Comparison of ENCODE assay signal across 9 cellular contexts in genomic region chr16:67514382-67514828, GRCh38. TPM values are rescaled to one million over a fixed set of nuclear protein-coding genes. Genes with fewer than 3 reads are reported as not detected.
DNase-seq lines count a peak whose midpoint lies in the region; ATAC-seq and TF ChIP-seq lines count a peak whose summit lies in the region.
"Had no signal": no experiment of that assay in that cellular context is flagged by ENCODE, and none has a peak within 500 bp of the region (broad histone marks: within the 10 kb centered on the region; RNA-seq: fewer than 3 reads in every experiment).

No MANE protein-coding gene starts in this region.

- H3K4me3 ChIP-seq in CD4-positive, alpha-beta memory T cell (ENCODE audit: low read length in 2 of 2), result no peak overlapping the region
- H3K4me3 ChIP-seq in Karpas-422 (ENCODE audit: low read length), result no peak overlapping the region

- peak; percentile 81 for TF ChIP-seq CTCF in glutamatergic neuron (IDR thresholded peaks at IDR 0.05; ENCODE audit: partially characterized antibody, unreplicated experiment)

- CTCF ChIA-PET in CD4-positive, alpha-beta memory T cell (lab: Charles Lee; ENCODE audit: partially characterized antibody), result interaction anchor here (0.7 to 18.1 kb wide), 23 partner anchors 8 to 407 kb away, joined by 3 to 712 read pairs (median 4); partner anchors contain the start of genes ACD, AGRP, ATP6V0D1 and CARMIL2

- POLR2A ChIA-PET in CD4-positive, alpha-beta memory T cell (lab: Charles Lee; ENCODE audit: partially characterized antibody), result interaction anchor here (0.6 to 3.2 kb wide), 14 partner anchors 10 to 748 kb away, joined by 3 to 14 read pairs (median 3); partner anchors contain the start of genes ATP6V0D1 and CTCF

- peaks cover 8% of the 10 kb centered on the region for H3K4me1 ChIP-seq in CD4-positive, alpha-beta memory T cell (ENCODE audit: insufficient read depth, low read length)
- peaks cover 58% of the 10 kb centered on the region for H3K4me1 ChIP-seq in Karpas-422 (ENCODE audit: low read length)

- intact Hi-C loops in CD4-positive, alpha-beta memory T cell (cut with micrococcal nuclease), result loop anchor here (1.0 kb wide), 3 partner anchors 20 to 86 kb away; partner anchors contain the start of gene ATP6V0D1

- H3K27me3 Mint-ChIP-seq in CD4-positive, alpha-beta memory T cell, result no peaks in the 10 kb centered on the region
- peaks cover 6% of the 10 kb centered on the region for H3K27me3 Mint-ChIP-seq in glutamatergic neuron (ENCODE audit: unreplicated experiment)

- H3K4me3 Mint-ChIP-seq in CD4-positive, alpha-beta memory T cell, result peak overlapping the region in 2 of 8 donors; percentile 50 to 57
- H3K4me3 Mint-ChIP-seq in glutamatergic neuron (ENCODE audit: unreplicated experiment), result no peak overlapping the region

- no peaks in the 10 kb centered on the region for H3K36me3 Mint-ChIP-seq in CD4-positive, alpha-beta memory T cell
- H3K36me3 Mint-ChIP-seq in glutamatergic neuron (ENCODE audit: unreplicated experiment), result no peaks in the 10 kb centered on the region

- H4K20me1 ChIP-seq in Karpas-422 (ENCODE audit: insufficient read depth, low read depth, low read length), result no peaks in the 10 kb centered on the region

- H3K9me3 ChIP-seq in CD4-positive, alpha-beta memory T cell (ENCODE audit: control insufficient read depth in 1 of 2, low read length in 2 of 2), result no peaks in the 10 kb centered on the region
- H3K9me3 ChIP-seq in Karpas-422 (ENCODE audit: low read length), result no peaks in the 10 kb centered on the region

- peak overlapping the region; percentile 32 for H3K4me2 ChIP-seq in Karpas-422 (ENCODE audit: low read depth, low read length, poor library complexity, severe bottlenecking)

- H3K79me2 ChIP-seq in Karpas-422 (ENCODE audit: low read length), result no peaks in the 10 kb centered on the region

- H3K9me2 ChIP-seq in Karpas-422 (replicated peaks; ENCODE audit: insufficient read depth, low read length), result no peaks in the 10 kb centered on the region

- ATAC-seq in GM19438 (IDR thresholded peaks at IDR 0.05; ENCODE audit: low read depth, unreplicated experiment) (peak; percentile 70), HG03135 (IDR thresholded peaks at IDR 0.05; ENCODE audit: unreplicated experiment) (no peak)

- peak overlapping the region in 3 of 7 donors; percentile 37 to 72 (median 69) for H3K27ac Mint-ChIP-seq in CD4-positive, alpha-beta memory T cell
- no peak overlapping the region for H3K27ac Mint-ChIP-seq in glutamatergic neuron (ENCODE audit: unreplicated experiment)

- peak; percentile 74 to 82 (median 79) for DNase-seq in CD4-positive, alpha-beta memory T cell
- DNase-seq in Karpas-422 (peak; percentile 94), SK-N-DZ (ENCODE audit: low spot score) (peak; percentile 87), glutamatergic neuron (peak; percentile 73), retina (peak; percentile 61)
- peak; percentile 90 for DNase-seq in activated effector memory CD4-positive, alpha-beta T cell treated with anti-CD3 and anti-CD28 coated beads, Interleukin-2, amount 50 U/mL, for 16 hours

- no peaks in the 10 kb centered on the region for H3K9me3 Mint-ChIP-seq in CD4-positive, alpha-beta memory T cell
- peaks cover 2% of the 10 kb centered on the region for H3K9me3 Mint-ChIP-seq in glutamatergic neuron (ENCODE audit: unreplicated experiment)

- no peaks in the 10 kb centered on the region for H3K27me3 ChIP-seq in CD4-positive, alpha-beta memory T cell (ENCODE audit: insufficient read depth, low read length)
- H3K27me3 ChIP-seq in Karpas-422 (ENCODE audit: low read length), result no peaks in the 10 kb centered on the region

- H3K4me1 Mint-ChIP-seq in CD4-positive, alpha-beta memory T cell, result peaks cover 4 to 10% (median 7%) of the 10 kb centered on the region in 4 donors
- H3K4me1 Mint-ChIP-seq in glutamatergic neuron (ENCODE audit: low read depth, unreplicated experiment), result no peaks in the 10 kb centered on the region

- no peak overlapping the region for H3K9ac ChIP-seq in Karpas-422 (ENCODE audit: low read length)

- no peak overlapping the region for H2AFZ ChIP-seq in Karpas-422 (ENCODE audit: low read length)

- H3K27ac ChIP-seq in CD4-positive, alpha-beta memory T cell (ENCODE audit: low read depth, low read length), result no peak overlapping the region
- H3K27ac ChIP-seq in Karpas-422 (ENCODE audit: low read length), result 0 out of 2 replicates have a peak overlapping the region, but pooled peaks have one; percentile 5

- no peaks in the 10 kb centered on the region for H3K36me3 ChIP-seq in CD4-positive, alpha-beta memory T cell (ENCODE audit: insufficient read depth, low read length)
- no peaks in the 10 kb centered on the region for H3K36me3 ChIP-seq in Karpas-422 (ENCODE audit: insufficient read depth, low read length)

RNA-seq across cellular contexts. Expression of gene RIPOR1, which starts 14.2 kb away (rescaled TPM):
- 10 to 100 TPM; 46.8 to 53.8 TPM for total RNA-seq in CD4-positive, alpha-beta memory T cell
- 1 to 10 TPM in 1 of 2 donors, under 1 TPM in 1; 0.75 to 7.1 TPM for polyA plus RNA-seq in CD4-positive, alpha-beta memory T cell
- total RNA-seq in Karpas-422 (2014; rRNA removed; shearing (Covaris generic); ENCODE audit: low replicate concordance), result 1.3 and 2.9 TPM in 2 replicates
- 15.0 and 16.7 TPM in 2 replicates for polyA plus RNA-seq in SK-N-DZ (2014; cell fraction: cytosol; rRNA removed)
- polyA plus RNA-seq in SK-N-DZ (2014; cell fraction: nucleus; rRNA removed), result 21.7 and 69.4 TPM in 2 replicates
- total RNA-seq in glutamatergic neuron (ENCODE audit: unreplicated experiment), result 191 TPM

RNA-seq across cellular contexts. Expression of gene AGRP, which starts 31.1 kb away (rescaled TPM):
- total RNA-seq in CD4-positive, alpha-beta memory T cell, result not detected
- polyA plus RNA-seq in CD4-positive, alpha-beta memory T cell, result not detected
- not detected in 2 replicates for total RNA-seq in Karpas-422 (2014; rRNA removed; shearing (Covaris generic); ENCODE audit: low replicate concordance)
- not detected in 2 replicates for polyA plus RNA-seq in SK-N-DZ (2014; cell fraction: cytosol; rRNA removed)
- not detected in 2 replicates for polyA plus RNA-seq in SK-N-DZ (2014; cell fraction: nucleus; rRNA removed)
- not detected for total RNA-seq in glutamatergic neuron (ENCODE audit: unreplicated experiment)
- total RNA-seq: T-helper 2 cell treated with Interferon-gamma antibody and Interleukin-4, amounts not matched to agents 100 ng/mL and 5 ng/mL, for 36 hours had no signal

RNA-seq across cellular contexts. Expression of gene ATP6V0D1, which starts 33.4 kb away (rescaled TPM):
- total RNA-seq in CD4-positive, alpha-beta memory T cell, result 10 to 100 TPM; 42.8 to 49.0 TPM
- 100 to 1,000 TPM in 1 of 2 donors, 10 to 100 TPM in 1; 92.8 to 133 TPM for polyA plus RNA-seq in CD4-positive, alpha-beta memory T cell
- 63.8 and 83.4 TPM in 2 replicates for total RNA-seq in Karpas-422 (2014; rRNA removed; shearing (Covaris generic); ENCODE audit: low replicate concordance)
- 61.3 and 68.8 TPM in 2 replicates for polyA plus RNA-seq in SK-N-DZ (2014; cell fraction: cytosol; rRNA removed)
- 33.0 and 44.5 TPM in 2 replicates for polyA plus RNA-seq in SK-N-DZ (2014; cell fraction: nucleus; rRNA removed)
- 111 TPM for total RNA-seq in glutamatergic neuron (ENCODE audit: unreplicated experiment)

RNA-seq across cellular contexts. Expression of gene CTCF, which starts 47.9 kb away (rescaled TPM):
- 10 to 100 TPM; 69.8 to 72.5 TPM for total RNA-seq in CD4-positive, alpha-beta memory T cell
- 10 to 100 TPM; 26.5 to 85.7 TPM for polyA plus RNA-seq in CD4-positive, alpha-beta memory T cell
- 29.5 and 36.0 TPM in 2 replicates for total RNA-seq in Karpas-422 (2014; rRNA removed; shearing (Covaris generic); ENCODE audit: low replicate concordance)
- polyA plus RNA-seq in SK-N-DZ (2014; cell fraction: cytosol; rRNA removed), result 39.9 and 43.7 TPM in 2 replicates
- 26.0 and 33.8 TPM in 2 replicates for polyA plus RNA-seq in SK-N-DZ (2014; cell fraction: nucleus; rRNA removed)
- total RNA-seq in glutamatergic neuron (ENCODE audit: unreplicated experiment), result 42.8 TPM

Comparison
In these comparisons a context has a peak if more than half of its experiments do, and no peak if none do; other contexts are left out.
1. RNA of gene RIPOR1, which starts 14.2 kb away (total RNA-seq): 191 TPM in glutamatergic neuron (single experiment) and 46.8 to 53.8 TPM in CD4-positive, alpha-beta memory T cell; 1.3 to 2.9 TPM in Karpas-422; every median in the first group is over 10 times any median in the second.
2. Peak in every context shown above with its lines, with median percentiles within 50 percentile points of each other: DNase-seq.